Comparison of ENCODE assay signal across 13 cellular contexts in the genomic region with DNA sequence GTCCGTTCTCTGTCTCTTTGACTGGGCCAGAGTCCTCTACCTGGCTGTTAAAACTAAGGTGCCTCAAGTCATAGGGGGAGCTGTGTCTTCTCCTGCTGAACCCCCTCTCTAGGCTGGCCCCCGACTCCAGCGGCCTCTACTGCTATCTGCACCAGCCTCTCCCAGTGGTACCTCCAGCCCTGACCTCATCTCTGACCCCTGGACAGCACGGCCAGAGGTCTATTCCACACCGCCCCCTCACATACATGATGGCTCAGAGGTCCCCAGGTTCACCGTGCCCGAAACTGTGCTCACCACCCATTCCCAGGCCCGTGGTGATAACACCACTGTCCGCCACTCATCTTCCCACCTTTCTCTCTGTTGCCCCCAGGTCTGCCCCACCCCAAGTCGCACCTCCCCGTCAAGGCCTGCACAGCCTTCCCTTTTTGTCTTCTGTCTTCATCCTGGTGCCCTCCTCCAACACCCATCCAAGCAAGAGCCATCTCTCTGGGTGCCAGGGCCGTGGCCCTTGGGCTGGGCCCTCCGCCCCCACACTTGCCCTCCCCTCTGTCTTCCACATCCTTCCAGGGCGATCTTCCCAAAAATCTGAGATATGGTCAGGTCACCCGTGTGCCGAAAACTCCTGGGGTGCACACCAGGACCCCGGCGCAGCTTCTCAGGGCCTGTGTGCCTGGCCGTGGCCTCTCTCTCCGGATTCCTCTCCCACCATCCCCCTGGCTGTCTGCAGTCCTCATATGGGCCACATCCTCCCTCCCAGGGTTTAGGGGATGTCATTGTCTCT.
DNase-seq lines count a peak whose midpoint lies in the region; ATAC-seq and TF ChIP-seq lines count a peak whose summit lies in the region.
"Had no signal": no experiment of that assay in that cellular context is flagged by ENCODE, and none has a peak within 500 bp of the region (broad histone marks: within the 10 kb centered on the region; RNA-seq: fewer than 3 reads in every experiment).

No MANE protein-coding gene starts in this region.

- peaks cover 17% of the 10 kb centered on the region for H3F3A ChIP-seq in smooth muscle cell (ENCODE audit: low read depth)

- H3K27ac ChIP-seq in suprapubic skin (no peak overlapping the region), upper lobe of right lung (no peak overlapping the region), smooth muscle cell (ENCODE audit: low read depth) (no peak overlapping the region)
- H3K27ac ChIP-seq: hepatocyte, WERI-Rb-1 had no signal

- H2AFZ ChIP-seq in smooth muscle cell (ENCODE audit: low read depth) = no peak overlapping the region
- H2AFZ ChIP-seq: hepatocyte had no signal

- H3K4me2 ChIP-seq in smooth muscle cell = no peak overlapping the region
- H3K4me2 ChIP-seq: hepatocyte had no signal

- H3K9me3 ChIP-seq in suprapubic skin (no peaks in the 10 kb centered on the region), upper lobe of right lung (no peaks in the 10 kb centered on the region), smooth muscle cell (replicated peaks; ENCODE audit: low read depth) (no peaks in the 10 kb centered on the region)
- H3K9me3 ChIP-seq: thyroid gland had no signal

- 98% methylated on average over 20 of the region's 20 CpGs for WGBS in suprapubic skin
- 95% methylated on average over 20 of the region's 20 CpGs for WGBS in smooth muscle cell (ENCODE audit: low lambda C conversion rate)

- H3K27me3 ChIP-seq in suprapubic skin = no peaks in the 10 kb centered on the region
- H3K27me3 ChIP-seq in upper lobe of right lung = no peaks in the 10 kb centered on the region
- H3K27me3 ChIP-seq in smooth muscle cell (ENCODE audit: low read depth) = no peaks in the 10 kb centered on the region
- H3K27me3 ChIP-seq: dorsolateral prefrontal cortex, hepatocyte, thyroid gland had no signal

- peaks cover 65% of the 10 kb centered on the region for H3K4me1 Mint-ChIP-seq in activated T-helper 1 cell treated with anti-CD3 and anti-CD28 coated beads, Interleukin-12 subunit alpha, Interleukin-12 subunit beta, Interleukin-2, Interleukin-4 antibody, amounts not matched to agents 30 ng/mL and 10 ng/mL and 1 ng/mL, durations not matched to agents 14 hours and 24 hours and 36 hours (ENCODE audit: low read depth)

- peaks cover 24% of the 10 kb centered on the region for H3K4me1 ChIP-seq in suprapubic skin
- peaks cover 28% of the 10 kb centered on the region for H3K4me1 ChIP-seq in upper lobe of right lung
- peaks cover 4% of the 10 kb centered on the region for H3K4me1 ChIP-seq in smooth muscle cell (ENCODE audit: low read depth)

- no peaks in the 10 kb centered on the region for H3K79me2 ChIP-seq in smooth muscle cell (ENCODE audit: low read depth)
- H3K79me2 ChIP-seq: hepatocyte had no signal

- H3K4me3 Mint-ChIP-seq in activated T-helper 1 cell treated with anti-CD3 and anti-CD28 coated beads, Interleukin-12 subunit alpha, Interleukin-12 subunit beta, Interleukin-2, Interleukin-4 antibody, amounts not matched to agents 30 ng/mL and 10 ng/mL and 1 ng/mL, durations not matched to agents 14 hours and 24 hours and 36 hours = peak overlapping the region; percentile 35
- H3K4me3 Mint-ChIP-seq: activated T-cell treated with anti-CD3 and anti-CD28 coated beads, Interleukin-2, amount 50 U/mL, for 4 hours had no signal

- TF ChIP-seq POLR2A in suprapubic skin (IDR thresholded peaks at IDR 0.05) = no peak

- H3K36me3 ChIP-seq in suprapubic skin = no peaks in the 10 kb centered on the region
- no peaks in the 10 kb centered on the region for H3K36me3 ChIP-seq in upper lobe of right lung
- H3K36me3 ChIP-seq in smooth muscle cell (ENCODE audit: low read depth) = no peaks in the 10 kb centered on the region
- H3K36me3 ChIP-seq: thyroid gland, WERI-Rb-1 had no signal

- peaks cover 2% of the 10 kb centered on the region for H3K36me3 Mint-ChIP-seq in activated T-helper 1 cell treated with anti-CD3 and anti-CD28 coated beads, Interleukin-12 subunit alpha, Interleukin-12 subunit beta, Interleukin-2, Interleukin-4 antibody, amounts not matched to agents 30 ng/mL and 10 ng/mL and 1 ng/mL, durations not matched to agents 14 hours and 24 hours and 36 hours (ENCODE audit: low read depth)

- no peak for TF ChIP-seq EP300 in suprapubic skin (IDR thresholded peaks at IDR 0.05)

- H3K9ac ChIP-seq in smooth muscle cell (ENCODE audit: low read depth) = no peak overlapping the region

- no peak for TF ChIP-seq CTCF in suprapubic skin (IDR thresholded peaks at IDR 0.05)
- no peak for TF ChIP-seq CTCF in upper lobe of right lung (IDR thresholded peaks at IDR 0.05)
- no peak for TF ChIP-seq CTCF in smooth muscle cell (IDR thresholded peaks at IDR 0.05; ENCODE audit: borderline replicate concordance, insufficient read depth, poor library complexity, severe bottlenecking)

- peak overlapping the region; percentile 62 for H3K27ac Mint-ChIP-seq in activated T-helper 1 cell treated with anti-CD3 and anti-CD28 coated beads, Interleukin-12 subunit alpha, Interleukin-12 subunit beta, Interleukin-2, Interleukin-4 antibody, amounts not matched to agents 30 ng/mL and 10 ng/mL and 1 ng/mL, durations not matched to agents 14 hours and 24 hours and 36 hours

- peak; percentile 38 for DNase-seq in activated effector memory CD4-positive, alpha-beta T cell treated with anti-CD3 and anti-CD28 coated beads, Interleukin-2, amount 50 U/mL, for 16 hours
- no peak for DNase-seq in activated effector memory CD4-positive, alpha-beta T cell treated with Interleukin-2 at 50 U/mL for 16 hours
- no peak for DNase-seq in activated T-helper 1 cell treated with anti-CD3 and anti-CD28 coated beads, Interleukin-12 subunit alpha, Interleukin-12 subunit beta, Interleukin-2, Interleukin-4 antibody, amounts not matched to agents 30 ng/mL and 10 ng/mL and 1 ng/mL, durations not matched to agents 14 hours and 24 hours and 36 hours (ENCODE audit: low spot score)
- DNase-seq in mesenteric fat pad (ENCODE audit: low spot score) (peak; percentile 84), suprapubic skin (ENCODE audit: low spot score in 2 of 2) (peak; percentile 50 to 59), upper lobe of right lung (no peak), smooth muscle cell (lab: John Stamatoyannopoulos, UW; ENCODE audit: unreplicated experiment) (no peak)
- DNase-seq: WERI-Rb-1 had no signal

- H3K27me3 Mint-ChIP-seq in activated T-helper 1 cell treated with anti-CD3 and anti-CD28 coated beads, Interleukin-12 subunit alpha, Interleukin-12 subunit beta, Interleukin-2, Interleukin-4 antibody, amounts not matched to agents 30 ng/mL and 10 ng/mL and 1 ng/mL, durations not matched to agents 14 hours and 24 hours and 36 hours (ENCODE audit: insufficient read depth) = no peaks in the 10 kb centered on the region

- H3K9me3 Mint-ChIP-seq in activated T-helper 1 cell treated with anti-CD3 and anti-CD28 coated beads, Interleukin-12 subunit alpha, Interleukin-12 subunit beta, Interleukin-2, Interleukin-4 antibody, amounts not matched to agents 30 ng/mL and 10 ng/mL and 1 ng/mL, durations not matched to agents 14 hours and 24 hours and 36 hours = no peaks in the 10 kb centered on the region
- H3K9me3 Mint-ChIP-seq: activated T-cell treated with anti-CD3 and anti-CD28 coated beads, Interleukin-2, amount 50 U/mL, for 4 hours had no signal

- intact Hi-C loops in activated T-helper 1 cell treated with anti-CD3 and anti-CD28 coated beads, Interleukin-12 subunit alpha, Interleukin-12 subunit beta, Interleukin-2, Interleukin-4 antibody, amounts not matched to agents 30 ng/mL and 10 ng/mL and 1 ng/mL, durations not matched to agents 14 hours and 24 hours and 36 hours (cut with micrococcal nuclease) = no loop called here
- intact Hi-C loops in upper lobe of right lung (cut with DNase I) = no loop called here

- H3K4me3 ChIP-seq in suprapubic skin = no peak overlapping the region
- no peak overlapping the region for H3K4me3 ChIP-seq in upper lobe of right lung
- H3K4me3 ChIP-seq in smooth muscle cell = no peak overlapping the region
- H3K4me3 ChIP-seq: dorsolateral prefrontal cortex, hepatocyte, thyroid gland had no signal

- no peaks in the 10 kb centered on the region for H4K20me1 ChIP-seq in smooth muscle cell (ENCODE audit: low read depth)

- ATAC-seq in upper lobe of right lung (no peak), HG02571 (IDR thresholded peaks at IDR 0.05; ENCODE audit: unreplicated experiment) (no peak)
- ATAC-seq: activated T-cell treated with anti-CD3 and anti-CD28 coated beads, Interleukin-2, amount 50 U/mL, for 4 hours had no signal

Comparison
In these comparisons a context has a peak if more than half of its experiments do, and no peak if none do; other contexts are left out.
1. DNase-seq: peak in activated effector memory CD4-positive, alpha-beta T cell treated with anti-CD3 and anti-CD28 coated beads, Interleukin-2, amount 50 U/mL, for 16 hours (single experiment), mesenteric fat pad (single experiment) and suprapubic skin (2 of 2); none in activated effector memory CD4-positive, alpha-beta T cell treated with Interleukin-2 at 50 U/mL for 16 hours (single experiment), activated T-helper 1 cell treated with anti-CD3 and anti-CD28 coated beads, Interleukin-12 subunit alpha, Interleukin-12 subunit beta, Interleukin-2, Interleukin-4 antibody, amounts not matched to agents 30 ng/mL and 10 ng/mL and 1 ng/mL, durations not matched to agents 14 hours and 24 hours and 36 hours (single experiment), upper lobe of right lung (single experiment) and smooth muscle cell (single experiment).